Comparison of ENCODE assay signal across 10 cellular contexts in genomic region chrX:91770619-91771488, GRCh38. TPM values are rescaled to one million over a fixed set of nuclear protein-coding genes. Genes with fewer than 3 reads are reported as not detected.
DNase-seq lines count a peak whose midpoint lies in the region; ATAC-seq and TF ChIP-seq lines count a peak whose summit lies in the region.
"Not testable (repeated sequence)": the region's sequence is repeated elsewhere in the genome, so short reads cannot be mapped to it uniquely, and the experiment has no call there.
"Had no signal": no experiment of that assay in that cellular context is flagged by ENCODE, and none has a peak within 500 bp of the region (broad histone marks: within the 10 kb centered on the region; RNA-seq: fewer than 3 reads in every experiment).

No MANE protein-coding gene starts in this region.

- H2BK20ac ChIP-seq in H9 (ENCODE audit: low read depth, low read length, poor library complexity, severe bottlenecking), result not testable (repeated sequence)

- intact Hi-C loops in Right ventricle myocardium inferior (cut with DNase I), result not testable (repeated sequence)

- H2BK120ac ChIP-seq in H9 (ENCODE audit: low read depth, low read length, poor library complexity, severe bottlenecking), result not testable (repeated sequence)

- no CpG with 5 or more reads among the region's 9 CpGs for WGBS in H9 (ENCODE audit: extremely low coverage, insufficient read length, low lambda C conversion rate)

- H3K9ac ChIP-seq in H9 (ENCODE audit: extremely low read depth, insufficient read length, low read length), result not testable (repeated sequence)

- H2AK5ac ChIP-seq in H9 (ENCODE audit: insufficient read length, low read length), result not testable (repeated sequence)

- not testable (repeated sequence) for H3K27ac ChIP-seq in H9 (ENCODE audit: insufficient read length, low read depth, low read length)

- H4K91ac ChIP-seq in H9 (ENCODE audit: insufficient read length, low read depth, low read length), result not testable (repeated sequence)

- H3K27ac Mint-ChIP-seq in H9; activated T-cell treated with anti-CD3 and anti-CD28 coated beads, Interleukin-2, amount 50 U/mL, for 72 hours; neural crest cell (ENCODE audit: unreplicated experiment): not testable (repeated sequence)

- not testable (repeated sequence) for H2BK12ac ChIP-seq in H9 (ENCODE audit: insufficient read length, low read depth, low read length)

- H3K9me3 Mint-ChIP-seq in H9; activated T-cell treated with anti-CD3 and anti-CD28 coated beads, Interleukin-2, amount 50 U/mL, for 72 hours; neural crest cell: not testable (repeated sequence)

- ATAC-seq in GM19351 (IDR thresholded peaks at IDR 0.05; ENCODE audit: unreplicated experiment), result peak; percentile 99
- peak; percentile 100 for ATAC-seq in HG03103 (IDR thresholded peaks at IDR 0.05; ENCODE audit: low read depth, unreplicated experiment)
- ATAC-seq in activated T-cell treated with anti-CD3 and anti-CD28 coated beads, Interleukin-2, amount 50 U/mL, for 72 hours (replicated peaks in 1 of 2), result peak; percentile 81 to 85
- ATAC-seq in Right ventricle myocardium inferior, result peak; percentile 46

- not testable (repeated sequence) for H3K23me2 ChIP-seq in H9 (ENCODE audit: insufficient read length, low read depth, low read length, poor library complexity, severe bottlenecking)

- TF ChIP-seq CTCF in H9 (conservative IDR thresholded peaks at IDR 0.05), result peak; percentile 48
- peak; percentile 54 for TF ChIP-seq CTCF in neural crest cell (conservative IDR thresholded peaks at IDR 0.05)

- DNase-seq in DMS53 (lab: John Stamatoyannopoulos, UW), result peak; percentile 16
- DNase-seq in H9; activated T-cell treated with anti-CD3 and anti-CD28 coated beads, Interleukin-2, amount 50 U/mL, for 72 hours; Right ventricle myocardium inferior (ENCODE audit: missing footprints); neural crest cell (ENCODE audit: low read depth, low spot score): not testable (repeated sequence)
- peak; percentile 39 for DNase-seq in NAMALWA (ENCODE audit: low spot score)

- H3K4me1 Mint-ChIP-seq in H9; activated T-cell treated with anti-CD3 and anti-CD28 coated beads, Interleukin-2, amount 50 U/mL, for 72 hours (ENCODE audit: low read depth); neural crest cell: not testable (repeated sequence)

- H3K14ac ChIP-seq in H9 (ENCODE audit: insufficient read depth, low read length), result not testable (repeated sequence)

- not testable (repeated sequence) for H3K79me2 ChIP-seq in H9 (ENCODE audit: insufficient read depth, low read length)

- not testable (repeated sequence) for H3K9me3 ChIP-seq in H9 (ENCODE audit: control insufficient read depth, low read depth, low read length)

- H3K27me3 ChIP-seq in H9 (ENCODE audit: insufficient read depth, low read length), result not testable (repeated sequence)

- H2BK5ac ChIP-seq in H9 (ENCODE audit: insufficient read length, low read length), result not testable (repeated sequence)

- H3K27me3 Mint-ChIP-seq in H9 (ENCODE audit: low read depth); activated T-cell treated with anti-CD3 and anti-CD28 coated beads, Interleukin-2, amount 50 U/mL, for 72 hours (ENCODE audit: low read depth); neural crest cell (ENCODE audit: low read depth): not testable (repeated sequence)

- not testable (repeated sequence) for H3K79me1 ChIP-seq in H9 (ENCODE audit: insufficient read depth, low read depth, low read length, poor library complexity, severe bottlenecking)

- H3K23ac ChIP-seq in H9 (ENCODE audit: insufficient read length, low read depth, low read length), result not testable (repeated sequence)

- H2BK15ac ChIP-seq in H9 (ENCODE audit: low read depth, low read length), result not testable (repeated sequence)

- H3T11ph ChIP-seq in H9 (ENCODE audit: low read length), result not testable (repeated sequence)

- H3K18ac ChIP-seq in H9 (ENCODE audit: insufficient read length, low read depth, low read length), result not testable (repeated sequence)

- H4K5ac ChIP-seq in H9 (ENCODE audit: insufficient read length, low read depth, low read length), result not testable (repeated sequence)

- 0 out of 5 replicates have a peak overlapping the region, but pooled peaks of 1 of the 2 experiments have one; percentile 13 for H3K4me3 Mint-ChIP-seq in H9
- H3K4me3 Mint-ChIP-seq in activated T-cell treated with anti-CD3 and anti-CD28 coated beads, Interleukin-2, amount 50 U/mL, for 72 hours, result peak overlapping the region; percentile 31 to 66
- not testable (repeated sequence) for H3K4me3 Mint-ChIP-seq in neural crest cell

- H4K20me1 ChIP-seq in H9 (ENCODE audit: control insufficient read depth, insufficient read depth, insufficient read length), result not testable (repeated sequence)

- not testable (repeated sequence) for H3K4me2 ChIP-seq in H9 (ENCODE audit: insufficient read depth, insufficient read length, low read length)

- H3K36me3 Mint-ChIP-seq in H9 (ENCODE audit: insufficient read depth in 1 of 3, low read depth in 3 of 3); activated T-cell treated with anti-CD3 and anti-CD28 coated beads, Interleukin-2, amount 50 U/mL, for 72 hours (ENCODE audit: insufficient read depth in 2 of 2); neural crest cell (ENCODE audit: low read depth): not testable (repeated sequence)

- H3K56ac ChIP-seq in H9 (ENCODE audit: insufficient read length, low read depth, low read length), result not testable (repeated sequence)

- not testable (repeated sequence) for H4K8ac ChIP-seq in H9 (replicated peaks; ENCODE audit: insufficient read length, low read depth, low read length)

- H3K4me1 ChIP-seq in H9 (ENCODE audit: insufficient read depth, low read length), result not testable (repeated sequence)

- not testable (repeated sequence) for H2AFZ ChIP-seq in H9 (ENCODE audit: low read length)

- H3K4ac ChIP-seq in H9 (ENCODE audit: low read depth, low read length), result not testable (repeated sequence)

RNA-seq across cellular contexts. Expression of gene PCDH11X, which starts 8.3 kb away (rescaled TPM):
- total RNA-seq in H9 (2021) (29.4 and 31.0 TPM in 2 replicates), Right ventricle myocardium inferior (0.05 TPM), neural crest cell (1.9 TPM in 2 replicates)
- not detected for total RNA-seq in activated T-cell treated with anti-CD3 and anti-CD28 coated beads, Interleukin-2, amount 50 U/mL, for 72 hours
- total RNA-seq: Daoy, dermis microvascular lymphatic vessel endothelial cell had no signal

Comparison
In these comparisons a context has a peak if more than half of its experiments do, and no peak if none do; other contexts are left out.
1. ATAC-seq: peak in every context shown above with its lines; median percentile 100 in HG03103; 99 in GM19351; 83 in activated T-cell treated with anti-CD3 and anti-CD28 coated beads, Interleukin-2, amount 50 U/mL, for 72 hours; 46 in Right ventricle myocardium inferior.
2. RNA of gene PCDH11X, which starts 8.3 kb away (total RNA-seq): 29.4 to 31.0 TPM in H9; 1.9 TPM in neural crest cell, 0.05 TPM in Right ventricle myocardium inferior (single experiment) and not detected in activated T-cell treated with anti-CD3 and anti-CD28 coated beads, Interleukin-2, amount 50 U/mL, for 72 hours; every median in the first group is over 10 times any median in the second.